Comparison of ENCODE assay signal across 27 cellular contexts in genomic region chr19:33029746-33030303, GRCh38.
"Had no signal": no experiment of that assay in that cellular context is flagged by ENCODE, and none has a peak within 500 bp of the region (broad histone marks: within the 10 kb centered on the region; RNA-seq: fewer than 3 reads in every experiment).

No MANE protein-coding gene starts in this region.

- H3K27ac ChIP-seq: left lung, lower lobe of right lung, ovary, skin epidermis, stomach, testis, thyroid gland, upper lobe of right lung had no signal

- H3K4me1 Mint-ChIP-seq: mesothelial cell of epicardium; naive thymus-derived CD4-positive, alpha-beta T cell; stimulated activated naive B cell treated with anti-CD40 and anti-IgM and Interleukin-4, amounts not matched to agents 10 μg/mL and 1 μg/mL and 100 μg/mL, for 72 hours had no signal

- H3K27me3 Mint-ChIP-seq: progenitor cell of endocrine pancreas had no signal

- DNase-seq: hippocampal formation; kidney glomerular epithelial cell; left cardiac atrium; left lung; lower lobe of right lung; mammary epithelial cell; mesenchymal stem cell; naive thymus-derived CD4-positive, alpha-beta T cell; ovary; retina; right cardiac atrium; stimulated activated CD4-positive, alpha-beta T cell treated with anti-CD3 and anti-CD28 coated beads, Interleukin-12 subunit alpha, Interleukin-12 subunit beta, amount 100 ng/mL, for 4 hours; stimulated activated CD4-positive, alpha-beta T cell treated with anti-CD3 and anti-CD28 coated beads, Interleukin-15, amount 100 ng/mL, for 24 hours; stimulated activated CD4-positive, alpha-beta T cell treated with anti-CD3 and anti-CD28 coated beads, Interleukin-2, amount 100 ng/mL, for 24 hours; stimulated activated CD4-positive, alpha-beta T cell treated with anti-CD3 and anti-CD28 coated beads, Interleukin-4, amount 100 ng/mL, for 1 hour; stimulated activated naive B cell treated with anti-CD40 and anti-IgM and Interleukin-4, amounts not matched to agents 10 μg/mL and 1 μg/mL and 100 μg/mL, for 72 hours; stimulated activated naive CD8-positive, alpha-beta T cell treated with anti-CD3 and anti-CD28 coated beads, Interleukin-15, Interleukin-2, amounts not matched to agents 100 U/mL and 50 U/mL, for 24 hours; stomach; testis; thyroid gland; trophoblast cell; upper lobe of right lung had no signal

- ATAC-seq: left cardiac atrium; left lung; lower lobe of right lung; naive thymus-derived CD4-positive, alpha-beta T cell; natural killer cell treated with Interleukin-12 subunit alpha and Interleukin-12 subunit beta and Interleukin-15 and Interleukin-18, amount 100 ng/mL, for 72 hours; right cardiac atrium; sciatic nerve; stimulated activated naive B cell treated with anti-CD40 and anti-IgM and Interleukin-4, amounts not matched to agents 10 μg/mL and 1 μg/mL and 100 μg/mL, for 72 hours; stimulated activated naive CD8-positive, alpha-beta T cell treated with anti-CD3 and anti-CD28 coated beads, Interleukin-15, Interleukin-2, amounts not matched to agents 100 U/mL and 50 U/mL, for 24 hours; upper lobe of right lung had no signal

- H3K9me3 ChIP-seq: lower lobe of right lung, ovary, testis, thyroid gland, upper lobe of right lung had no signal

- H3K27ac Mint-ChIP-seq: mesothelial cell of epicardium; naive thymus-derived CD4-positive, alpha-beta T cell; natural killer cell treated with Interleukin-12 subunit alpha and Interleukin-12 subunit beta and Interleukin-15 and Interleukin-18, amount 100 ng/mL, for 72 hours; progenitor cell of endocrine pancreas; stimulated activated naive B cell treated with anti-CD40 and anti-IgM and Interleukin-4, amounts not matched to agents 10 μg/mL and 1 μg/mL and 100 μg/mL, for 72 hours had no signal

- H3K9me3 Mint-ChIP-seq: natural killer cell treated with Interleukin-12 subunit alpha and Interleukin-12 subunit beta and Interleukin-15 and Interleukin-18, amount 100 ng/mL, for 72 hours had no signal

- H3K36me3 ChIP-seq: left lung, ovary, thyroid gland, upper lobe of right lung had no signal

- H3K4me1 ChIP-seq: left lung, lower lobe of right lung, testis, thyroid gland, upper lobe of right lung had no signal

- H3K27me3 ChIP-seq: left lung, ovary, stomach, testis, thyroid gland, upper lobe of right lung had no signal

- H3K4me3 Mint-ChIP-seq: mesothelial cell of epicardium; naive thymus-derived CD4-positive, alpha-beta T cell; natural killer cell treated with Interleukin-12 subunit alpha and Interleukin-12 subunit beta and Interleukin-15 and Interleukin-18, amount 100 ng/mL, for 72 hours; stimulated activated naive B cell treated with anti-CD40 and anti-IgM and Interleukin-4, amounts not matched to agents 10 μg/mL and 1 μg/mL and 100 μg/mL, for 72 hours had no signal

- H3K4me3 ChIP-seq: left lung, lower lobe of right lung, ovary, skin epidermis, stomach, testis, thyroid gland, upper lobe of right lung had no signal
